Comparison of ENCODE assay signal across 16 cellular contexts in genomic region chr16:46850619-46851555, GRCh38. TPM values are rescaled to one million over a fixed set of nuclear protein-coding genes. Genes with fewer than 3 reads are reported as not detected.
A peak's percentile ranks its signal among the peaks of the same experiment; 100 is the strongest.
DNase-seq lines count a peak whose midpoint lies in the region; ATAC-seq, FAIRE-seq and TF ChIP-seq lines count a peak whose summit lies in the region.
"Had no signal": no experiment of that assay in that cellular context is flagged by ENCODE, and none has a peak within 500 bp of the region (broad histone marks: within the 10 kb centered on the region; RNA-seq: fewer than 3 reads in every experiment).

No MANE protein-coding gene starts in this region.

- no peaks in the 10 kb centered on the region for H3K27me3 ChIP-seq in body of pancreas

- no peak overlapping the region for H3K27ac Mint-ChIP-seq in activated T-helper 1 cell treated with anti-CD3 and anti-CD28 coated beads, Interleukin-12 subunit alpha, Interleukin-12 subunit beta, Interleukin-2, Interleukin-4 antibody, amounts not matched to agents 30 ng/mL and 10 ng/mL and 1 ng/mL, durations not matched to agents 14 hours and 24 hours and 36 hours
- H3K27ac Mint-ChIP-seq: activated naive CD8-positive, alpha-beta T cell; activated T-cell treated with anti-CD3 and anti-CD28 coated beads, Interleukin-2, amount 50 U/mL, for 24 hours had no signal

- no peak overlapping the region for H3K4me3 Mint-ChIP-seq in activated T-helper 1 cell treated with anti-CD3 and anti-CD28 coated beads, Interleukin-12 subunit alpha, Interleukin-12 subunit beta, Interleukin-2, Interleukin-4 antibody, amounts not matched to agents 30 ng/mL and 10 ng/mL and 1 ng/mL, durations not matched to agents 14 hours and 24 hours and 36 hours
- H3K4me3 Mint-ChIP-seq: activated naive CD8-positive, alpha-beta T cell; activated T-cell treated with anti-CD3 and anti-CD28 coated beads, Interleukin-2, amount 50 U/mL, for 24 hours had no signal

- H3K27ac ChIP-seq in body of pancreas: no peak overlapping the region
- H3K27ac ChIP-seq in kidney (ENCODE audit: low read depth in 2 of 2, low read length in 2 of 2): no peak overlapping the region
- H3K27ac ChIP-seq: heart left ventricle had no signal

- FAIRE-seq in kidney (lab: Jason Lieb, UNC): no peak
- FAIRE-seq: keratinocyte had no signal

- no peaks in the 10 kb centered on the region for H3K36me3 Mint-ChIP-seq in activated T-helper 1 cell treated with anti-CD3 and anti-CD28 coated beads, Interleukin-12 subunit alpha, Interleukin-12 subunit beta, Interleukin-2, Interleukin-4 antibody, amounts not matched to agents 30 ng/mL and 10 ng/mL and 1 ng/mL, durations not matched to agents 14 hours and 24 hours and 36 hours (ENCODE audit: low read depth)

- H3K4me1 ChIP-seq in mucosa of descending colon (ENCODE audit: low read depth) (peaks cover 8% of the 10 kb centered on the region), body of pancreas (peaks cover 18% of the 10 kb centered on the region), kidney (ENCODE audit: control insufficient read depth in 1 of 2, insufficient read depth in 1 of 2, low read depth in 1 of 2, low read length in 2 of 2) (peaks cover 3 to 4% of the 10 kb centered on the region in 2 donors)
- H3K4me1 ChIP-seq: heart left ventricle had no signal

- intact Hi-C loops in mucosa of descending colon (cut with DNase I, micrococcal nuclease) (loop anchor here in 1 of 2 donors (5.0 kb wide), 1 partner anchor 56 kb away; no protein-coding TSS in a partner anchor), body of pancreas (cut with DNase I) (no loop called here), kidney (cut with DNase I) (loop anchor here (5.0 kb wide), 1 partner anchor 56 kb away; no protein-coding TSS in a partner anchor)
- intact Hi-C loops in activated T-helper 1 cell treated with anti-CD3 and anti-CD28 coated beads, Interleukin-12 subunit alpha, Interleukin-12 subunit beta, Interleukin-2, Interleukin-4 antibody, amounts not matched to agents 30 ng/mL and 10 ng/mL and 1 ng/mL, durations not matched to agents 14 hours and 24 hours and 36 hours (cut with micrococcal nuclease): loop anchor here (5.0 kb wide), 1 partner anchor 1306 kb away; the partner anchor contains the start of gene ABCC12

- H3K36me3 ChIP-seq in mucosa of descending colon (ENCODE audit: low read depth): no peaks in the 10 kb centered on the region
- H3K36me3 ChIP-seq in body of pancreas (replicated peaks in 1 of 2; ENCODE audit: insufficient read depth in 1 of 2, low read depth in 2 of 2): no peaks in the 10 kb centered on the region
- no peaks in the 10 kb centered on the region for H3K36me3 ChIP-seq in kidney (ENCODE audit: control insufficient read depth in 1 of 2, insufficient read depth in 2 of 2, low read length in 2 of 2)
- H3K36me3 ChIP-seq: heart left ventricle had no signal

- DNase-seq in mucosa of descending colon (peak in 1 of 3 donors; percentile 35), body of pancreas (no peak), kidney (no peak)
- no peak for DNase-seq in activated T-helper 1 cell treated with anti-CD3 and anti-CD28 coated beads, Interleukin-12 subunit alpha, Interleukin-12 subunit beta, Interleukin-2, Interleukin-4 antibody, amounts not matched to agents 30 ng/mL and 10 ng/mL and 1 ng/mL, durations not matched to agents 14 hours and 24 hours and 36 hours (ENCODE audit: low spot score)
- DNase-seq: activated CD4-positive, alpha-beta T cell treated with anti-CD3 and anti-CD28 coated beads, Interleukin-2, amount 50 U/mL, for 4 hours; activated T-cell treated with anti-CD3 and anti-CD28 coated beads, Interleukin-2, amount 50 U/mL, for 24 hours; heart left ventricle; NCI-H2107; NCI-H69 had no signal

- H3K9ac ChIP-seq in kidney (ENCODE audit: low read length in 2 of 2): no peak overlapping the region

- ATAC-seq in GM18861 (IDR thresholded peaks at IDR 0.05; ENCODE audit: unreplicated experiment) (peak; percentile 60), GM21529 (IDR thresholded peaks at IDR 0.05; ENCODE audit: unreplicated experiment) (peak; percentile 59), HG03521 (IDR thresholded peaks at IDR 0.05; ENCODE audit: unreplicated experiment) (peak; percentile 47), mucosa of descending colon (peak; percentile 91), body of pancreas (no peak), GM19452 (IDR thresholded peaks at IDR 0.05; ENCODE audit: unreplicated experiment) (no peak)
- ATAC-seq: Panc1 had no signal

- H3K9me3 Mint-ChIP-seq in activated T-helper 1 cell treated with anti-CD3 and anti-CD28 coated beads, Interleukin-12 subunit alpha, Interleukin-12 subunit beta, Interleukin-2, Interleukin-4 antibody, amounts not matched to agents 30 ng/mL and 10 ng/mL and 1 ng/mL, durations not matched to agents 14 hours and 24 hours and 36 hours: no peaks in the 10 kb centered on the region
- H3K9me3 Mint-ChIP-seq: activated T-cell treated with anti-CD3 and anti-CD28 coated beads, Interleukin-2, amount 50 U/mL, for 24 hours had no signal

- peaks cover 1% of the 10 kb centered on the region for H3K27me3 Mint-ChIP-seq in activated T-helper 1 cell treated with anti-CD3 and anti-CD28 coated beads, Interleukin-12 subunit alpha, Interleukin-12 subunit beta, Interleukin-2, Interleukin-4 antibody, amounts not matched to agents 30 ng/mL and 10 ng/mL and 1 ng/mL, durations not matched to agents 14 hours and 24 hours and 36 hours (ENCODE audit: insufficient read depth)

- no peak overlapping the region for H3K4me3 ChIP-seq in mucosa of descending colon
- no peak overlapping the region for H3K4me3 ChIP-seq in body of pancreas
- no peak overlapping the region for H3K4me3 ChIP-seq in kidney (ENCODE audit: low read length in 2 of 2)
- H3K4me3 ChIP-seq: heart left ventricle had no signal

- TF ChIP-seq CTCF in mucosa of descending colon (IDR thresholded peaks at IDR 0.05) (no peak), body of pancreas (IDR thresholded peaks at IDR 0.05) (no peak), kidney (IDR thresholded peaks at IDR 0.05; ENCODE audit: borderline replicate concordance, extremely low read depth, insufficient read depth) (no peak)

- TF ChIP-seq POLR2A in body of pancreas (IDR thresholded peaks at IDR 0.05): no peak

- H3K9me3 ChIP-seq in mucosa of descending colon (no peaks in the 10 kb centered on the region), body of pancreas (no peaks in the 10 kb centered on the region), kidney (ENCODE audit: control insufficient read depth in 1 of 2, low read length in 2 of 2) (no peaks in the 10 kb centered on the region)
- H3K9me3 ChIP-seq: heart left ventricle had no signal

- WGBS in body of pancreas, 2 donors: 73 to 82% methylated on average over 5 of the region's 5 CpGs

- no peaks in the 10 kb centered on the region for H3K4me1 Mint-ChIP-seq in activated T-helper 1 cell treated with anti-CD3 and anti-CD28 coated beads, Interleukin-12 subunit alpha, Interleukin-12 subunit beta, Interleukin-2, Interleukin-4 antibody, amounts not matched to agents 30 ng/mL and 10 ng/mL and 1 ng/mL, durations not matched to agents 14 hours and 24 hours and 36 hours (ENCODE audit: low read depth)

RNA-seq across cellular contexts. Expression of gene C16orf87, which starts 19.9 kb away (rescaled TPM):
- total RNA-seq in mucosa of descending colon: 1 to 10 TPM; 5.3 to 8.3 (median 5.4) TPM
- total RNA-seq in activated T-helper 1 cell treated with anti-CD3 and anti-CD28 coated beads, Interleukin-12 subunit alpha, Interleukin-12 subunit beta, Interleukin-2, Interleukin-4 antibody, amounts not matched to agents 30 ng/mL and 10 ng/mL and 1 ng/mL, durations not matched to agents 14 hours and 24 hours and 36 hours: 40.8 and 44.5 TPM in 2 replicates
- total RNA-seq in body of pancreas: 10 to 100 TPM in 1 of 2 donors, 1 to 10 TPM in 1; 3.1 to 11.5 TPM
- total RNA-seq in kidney: 7.2 TPM
- 11.2 TPM for polyA plus RNA-seq in kidney (ENCODE audit: insufficient read depth, low read depth, low replicate concordance)

RNA-seq across cellular contexts. Expression of gene GPT2, which starts 33.3 kb away (rescaled TPM):
- total RNA-seq in mucosa of descending colon (10 to 100 TPM in 2 of 3 donors, 1 to 10 TPM in 1; 9.2 to 20.8 (median 10.5) TPM), body of pancreas (10 to 100 TPM; 52.1 to 83.1 TPM), kidney (6.5 TPM)
- total RNA-seq in activated T-helper 1 cell treated with anti-CD3 and anti-CD28 coated beads, Interleukin-12 subunit alpha, Interleukin-12 subunit beta, Interleukin-2, Interleukin-4 antibody, amounts not matched to agents 30 ng/mL and 10 ng/mL and 1 ng/mL, durations not matched to agents 14 hours and 24 hours and 36 hours: 20.9 and 22.3 TPM in 2 replicates
- polyA plus RNA-seq in kidney (ENCODE audit: insufficient read depth, low read depth, low replicate concordance): 37.1 TPM

Comparison
In these comparisons a context has a peak if more than half of its experiments do, and no peak if none do; other contexts are left out.
1. ATAC-seq: peak in GM18861 (single experiment), GM21529 (single experiment), HG03521 (single experiment) and mucosa of descending colon (single experiment); none in body of pancreas (single experiment) and GM19452 (single experiment).